In genomic region chr3:67389176-67389575, GRCh38 we compare ENCODE assay signal across 1 cellular context.
TF ChIP-seq lines count a peak whose summit lies in the region.

No MANE protein-coding gene starts in this region.

TF ChIP-seq in GM12878, 131 proteins besides CTCF, POLR2A, EP300 and RAD21 (continued from another document and continues in another):
- TF ChIP-seq, protein P1, sequence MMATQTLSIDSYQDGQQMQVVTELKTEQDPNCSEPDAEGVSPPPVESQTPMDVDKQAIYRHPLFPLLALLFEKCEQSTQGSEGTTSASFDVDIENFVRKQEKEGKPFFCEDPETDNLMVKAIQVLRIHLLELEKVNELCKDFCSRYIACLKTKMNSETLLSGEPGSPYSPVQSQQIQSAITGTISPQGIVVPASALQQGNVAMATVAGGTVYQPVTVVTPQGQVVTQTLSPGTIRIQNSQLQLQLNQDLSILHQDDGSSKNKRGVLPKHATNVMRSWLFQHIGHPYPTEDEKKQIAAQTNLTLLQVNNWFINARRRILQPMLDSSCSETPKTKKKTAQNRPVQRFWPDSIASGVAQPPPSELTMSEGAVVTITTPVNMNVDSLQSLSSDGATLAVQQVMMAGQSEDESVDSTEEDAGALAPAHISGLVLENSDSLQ (IDR thresholded peaks at IDR 0.05), result peak; percentile 31; the same call in 1 of the 2 replicates
- TF ChIP-seq, protein P2, sequence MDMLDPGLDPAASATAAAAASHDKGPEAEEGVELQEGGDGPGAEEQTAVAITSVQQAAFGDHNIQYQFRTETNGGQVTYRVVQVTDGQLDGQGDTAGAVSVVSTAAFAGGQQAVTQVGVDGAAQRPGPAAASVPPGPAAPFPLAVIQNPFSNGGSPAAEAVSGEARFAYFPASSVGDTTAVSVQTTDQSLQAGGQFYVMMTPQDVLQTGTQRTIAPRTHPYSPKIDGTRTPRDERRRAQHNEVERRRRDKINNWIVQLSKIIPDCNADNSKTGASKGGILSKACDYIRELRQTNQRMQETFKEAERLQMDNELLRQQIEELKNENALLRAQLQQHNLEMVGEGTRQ (IDR thresholded peaks at IDR 0.05; ENCODE audit: borderline replicate concordance, low read depth, low read length), result no peak
- TF ChIP-seq SKIL (IDR thresholded peaks at IDR 0.05; ENCODE audit: low read depth, poor library complexity, severe bottlenecking) (peak; percentile 87), STAT3 (IDR thresholded peaks at IDR 0.05; ENCODE audit: low read depth, low read length) (no peak), CHD1 (IDR thresholded peaks at IDR 0.05; ENCODE audit: low read depth, low read length) (no peak), CHD2 (IDR thresholded peaks at IDR 0.05; ENCODE audit: borderline replicate concordance, low read depth, low read length) (no peak), BCL3 (IDR thresholded peaks at IDR 0.05; ENCODE audit: borderline replicate concordance, insufficient read depth, low read depth, low read length, poor library complexity, severe bottlenecking) (no peak), DPF2 (IDR thresholded peaks at IDR 0.05) (0 out of 2 replicates have a peak, but pooled peaks have one; percentile 27), KDM1A (IDR thresholded peaks at IDR 0.05; ENCODE audit: borderline replicate concordance) (no peak), ZSCAN29 (IDR thresholded peaks at IDR 0.05) (no peak), ZBTB33 (IDR thresholded peaks at IDR 0.05) (no peak), NRF1 (conservative IDR thresholded peaks at IDR 0.05; ENCODE audit: low read depth, low read length) (no peak), ETV6 (conservative IDR thresholded peaks at IDR 0.05 in 1 of 2, IDR thresholded peaks at IDR 0.05 in 1 of 2; ENCODE audit: borderline replicate concordance in 1 of 2, low read depth in 1 of 2) (no peak), SREBF2 (IDR thresholded peaks at IDR 0.05; ENCODE audit: low read length) (no peak), PML (IDR thresholded peaks at IDR 0.05; ENCODE audit: low read length) (no peak), JUND (IDR thresholded peaks at IDR 0.05; ENCODE audit: low read depth, low read length) (no peak), MLLT1 (IDR thresholded peaks at IDR 0.05) (peak; percentile 64; the same call in 1 of the 2 replicates), CREM (IDR thresholded peaks at IDR 0.05; ENCODE audit: low read depth) (peak; percentile 31; the same call in 1 of the 2 replicates), BACH1 (IDR thresholded peaks at IDR 0.05; ENCODE audit: borderline replicate concordance) (no peak), RAD51 (IDR thresholded peaks at IDR 0.05) (no peak), CEBPB (IDR thresholded peaks at IDR 0.05; ENCODE audit: borderline replicate concordance in 1 of 2, low read depth in 2 of 2, low read length in 2 of 2) (0 out of 4 replicates have a peak, but pooled peaks of 1 of the 2 experiments have one; percentile 40), E2F8 (IDR thresholded peaks at IDR 0.05; ENCODE audit: low read depth, partially characterized antibody) (no peak), YBX1 (IDR thresholded peaks at IDR 0.05) (no peak), ZNF384 (IDR thresholded peaks at IDR 0.05; ENCODE audit: borderline replicate concordance, low read depth, low read length) (no peak), POU2F2 (IDR thresholded peaks at IDR 0.05; ENCODE audit: borderline replicate concordance, low read depth, low read length) (peak; percentile 88; the same call in 2 of the 3 replicates), JUNB (IDR thresholded peaks at IDR 0.05) (peak; percentile 7; the same call in 1 of the 2 replicates), EZH2 (IDR thresholded peaks at IDR 0.05; ENCODE audit: borderline replicate concordance, control insufficient read depth, low read depth, low read length) (no peak), FOXK2 (IDR thresholded peaks at IDR 0.05) (no peak), NFYA (IDR thresholded peaks at IDR 0.05; ENCODE audit: borderline replicate concordance, low read depth, low read length) (no peak), GATAD2B (conservative IDR thresholded peaks at IDR 0.05; ENCODE audit: low read depth) (no peak), MYC (IDR thresholded peaks at IDR 0.05; ENCODE audit: insufficient read depth, insufficient read length, insufficient replicate concordance, low read length, severe bottlenecking) (no peak), PAX5 (IDR thresholded peaks at IDR 0.05; ENCODE audit: borderline replicate concordance, low read depth, low read length) (0 out of 2 replicates have a peak, but pooled peaks have one; percentile 41)
- TF ChIP-seq, protein P3, sequence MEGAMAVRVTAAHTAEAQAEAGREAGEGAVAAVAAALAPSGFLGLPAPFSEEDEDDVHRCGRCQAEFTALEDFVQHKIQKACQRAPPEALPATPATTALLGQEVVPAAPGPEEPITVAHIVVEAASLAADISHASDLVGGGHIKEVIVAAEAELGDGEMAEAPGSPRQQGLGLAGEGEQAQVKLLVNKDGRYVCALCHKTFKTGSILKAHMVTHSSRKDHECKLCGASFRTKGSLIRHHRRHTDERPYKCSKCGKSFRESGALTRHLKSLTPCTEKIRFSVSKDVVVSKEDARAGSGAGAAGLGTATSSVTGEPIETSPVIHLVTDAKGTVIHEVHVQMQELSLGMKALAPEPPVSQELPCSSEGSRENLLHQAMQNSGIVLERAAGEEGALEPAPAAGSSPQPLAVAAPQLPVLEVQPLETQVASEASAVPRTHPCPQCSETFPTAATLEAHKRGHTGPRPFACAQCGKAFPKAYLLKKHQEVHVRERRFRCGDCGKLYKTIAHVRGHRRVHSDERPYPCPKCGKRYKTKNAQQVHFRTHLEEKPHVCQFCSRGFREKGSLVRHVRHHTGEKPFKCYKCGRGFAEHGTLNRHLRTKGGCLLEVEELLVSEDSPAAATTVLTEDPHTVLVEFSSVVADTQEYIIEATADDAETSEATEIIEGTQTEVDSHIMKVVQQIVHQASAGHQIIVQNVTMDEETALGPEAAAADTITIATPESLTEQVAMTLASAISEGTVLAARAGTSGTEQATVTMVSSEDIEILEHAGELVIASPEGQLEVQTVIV (IDR thresholded peaks at IDR 0.05; ENCODE audit: borderline replicate concordance, partially characterized antibody), result no peak
- TF ChIP-seq, protein P4, sequence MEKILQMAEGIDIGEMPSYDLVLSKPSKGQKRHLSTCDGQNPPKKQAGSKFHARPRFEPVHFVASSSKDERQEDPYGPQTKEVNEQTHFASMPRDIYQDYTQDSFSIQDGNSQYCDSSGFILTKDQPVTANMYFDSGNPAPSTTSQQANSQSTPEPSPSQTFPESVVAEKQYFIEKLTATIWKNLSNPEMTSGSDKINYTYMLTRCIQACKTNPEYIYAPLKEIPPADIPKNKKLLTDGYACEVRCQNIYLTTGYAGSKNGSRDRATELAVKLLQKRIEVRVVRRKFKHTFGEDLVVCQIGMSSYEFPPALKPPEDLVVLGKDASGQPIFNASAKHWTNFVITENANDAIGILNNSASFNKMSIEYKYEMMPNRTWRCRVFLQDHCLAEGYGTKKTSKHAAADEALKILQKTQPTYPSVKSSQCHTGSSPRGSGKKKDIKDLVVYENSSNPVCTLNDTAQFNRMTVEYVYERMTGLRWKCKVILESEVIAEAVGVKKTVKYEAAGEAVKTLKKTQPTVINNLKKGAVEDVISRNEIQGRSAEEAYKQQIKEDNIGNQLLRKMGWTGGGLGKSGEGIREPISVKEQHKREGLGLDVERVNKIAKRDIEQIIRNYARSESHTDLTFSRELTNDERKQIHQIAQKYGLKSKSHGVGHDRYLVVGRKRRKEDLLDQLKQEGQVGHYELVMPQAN (conservative IDR thresholded peaks at IDR 0.05), result no peak
- TF ChIP-seq, protein P5, sequence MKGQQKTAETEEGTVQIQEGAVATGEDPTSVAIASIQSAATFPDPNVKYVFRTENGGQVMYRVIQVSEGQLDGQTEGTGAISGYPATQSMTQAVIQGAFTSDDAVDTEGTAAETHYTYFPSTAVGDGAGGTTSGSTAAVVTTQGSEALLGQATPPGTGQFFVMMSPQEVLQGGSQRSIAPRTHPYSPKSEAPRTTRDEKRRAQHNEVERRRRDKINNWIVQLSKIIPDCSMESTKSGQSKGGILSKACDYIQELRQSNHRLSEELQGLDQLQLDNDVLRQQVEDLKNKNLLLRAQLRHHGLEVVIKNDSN (IDR thresholded peaks at IDR 0.05; ENCODE audit: borderline replicate concordance, extremely low read length, insufficient read depth, low read depth, low read length), result no peak
- TF ChIP-seq, protein P6, sequence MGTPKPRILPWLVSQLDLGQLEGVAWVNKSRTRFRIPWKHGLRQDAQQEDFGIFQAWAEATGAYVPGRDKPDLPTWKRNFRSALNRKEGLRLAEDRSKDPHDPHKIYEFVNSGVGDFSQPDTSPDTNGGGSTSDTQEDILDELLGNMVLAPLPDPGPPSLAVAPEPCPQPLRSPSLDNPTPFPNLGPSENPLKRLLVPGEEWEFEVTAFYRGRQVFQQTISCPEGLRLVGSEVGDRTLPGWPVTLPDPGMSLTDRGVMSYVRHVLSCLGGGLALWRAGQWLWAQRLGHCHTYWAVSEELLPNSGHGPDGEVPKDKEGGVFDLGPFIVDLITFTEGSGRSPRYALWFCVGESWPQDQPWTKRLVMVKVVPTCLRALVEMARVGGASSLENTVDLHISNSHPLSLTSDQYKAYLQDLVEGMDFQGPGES (IDR thresholded peaks at IDR 0.05), result no peak
